ENCODE assay signal across 8 cellular contexts in the genomic region with DNA sequence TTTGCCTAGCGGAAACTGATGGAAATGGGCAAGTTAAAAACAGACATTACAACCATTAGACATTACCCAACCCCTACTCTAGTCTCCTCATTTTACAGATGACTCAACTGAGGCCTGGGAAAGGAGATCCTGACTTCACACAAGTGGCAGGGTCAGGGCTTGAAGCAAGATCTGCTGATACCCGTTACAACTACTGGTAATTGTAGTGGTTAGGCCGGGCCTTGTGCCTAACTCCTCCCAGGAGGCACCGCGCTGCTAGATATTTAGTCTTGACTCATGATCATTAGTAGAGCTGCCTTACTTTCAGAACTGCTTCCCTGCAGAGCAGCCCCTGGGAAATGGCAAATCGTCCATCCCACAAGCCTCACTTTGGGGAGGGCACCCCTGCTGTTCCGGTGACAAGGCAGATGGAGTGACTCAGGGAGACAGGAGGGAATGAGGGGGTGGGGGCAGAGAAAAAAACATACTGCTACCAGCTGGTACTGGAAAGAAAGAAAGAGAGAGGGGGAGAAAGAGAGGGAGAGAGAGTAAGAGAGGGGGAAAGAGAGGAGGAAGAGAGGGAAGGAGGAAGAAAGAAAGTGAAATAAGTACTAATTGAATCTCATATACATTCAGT. TPM values are rescaled to one million over a fixed set of nuclear protein-coding genes. Genes with fewer than 3 reads are reported as not detected.
A peak's percentile ranks its signal among the peaks of the same experiment; 100 is the strongest.
DNase-seq lines count a peak whose midpoint lies in the region; ATAC-seq and FAIRE-seq lines count a peak whose summit lies in the region.

No MANE protein-coding gene starts in this region.

- H3K36me3 ChIP-seq in CD4-positive, CD25-positive, alpha-beta regulatory T cell (ENCODE audit: control insufficient read depth, insufficient read depth, low read length) = peaks cover 9% of the 10 kb centered on the region
- H3K36me3 ChIP-seq in GM23248 (ENCODE audit: low read depth) = no peaks in the 10 kb centered on the region

- peaks cover 0 to 2% (median 0%) of the 10 kb centered on the region in 7 donors for H3K9me3 Mint-ChIP-seq in CD4-positive, CD25-positive, alpha-beta regulatory T cell
- H3K9me3 Mint-ChIP-seq in activated naive CD4-positive, alpha-beta T cell treated with anti-CD3 and anti-CD28 coated beads, Interleukin-2, amount 10 ng/mL, durations not matched to agents 7 days and 5 days = no peaks in the 10 kb centered on the region

- H3K27me3 Mint-ChIP-seq in CD4-positive, CD25-positive, alpha-beta regulatory T cell = no peaks in the 10 kb centered on the region
- no peaks in the 10 kb centered on the region for H3K27me3 Mint-ChIP-seq in activated naive CD4-positive, alpha-beta T cell treated with anti-CD3 and anti-CD28 coated beads, Interleukin-2, amount 10 ng/mL, durations not matched to agents 7 days and 5 days

- H3K4me3 Mint-ChIP-seq in CD4-positive, CD25-positive, alpha-beta regulatory T cell = peak overlapping the region; percentile 82 to 89 (median 87)
- H3K4me3 Mint-ChIP-seq in activated naive CD4-positive, alpha-beta T cell treated with anti-CD3 and anti-CD28 coated beads, Interleukin-2, amount 10 ng/mL, durations not matched to agents 7 days and 5 days = peak overlapping the region; percentile 71

- no peaks in the 10 kb centered on the region for H3K9me3 ChIP-seq in CD4-positive, CD25-positive, alpha-beta regulatory T cell (ENCODE audit: control insufficient read depth in 2 of 2, low read length in 2 of 2)
- H3K9me3 ChIP-seq in GM23248 (ENCODE audit: low read depth) = no peaks in the 10 kb centered on the region

- peak overlapping the region; percentile 65 for H3K27ac ChIP-seq in CD4-positive, CD25-positive, alpha-beta regulatory T cell (ENCODE audit: insufficient read depth, low read length, poor library complexity, severe bottlenecking)
- peak overlapping the region; percentile 80 for H3K27ac ChIP-seq in GM23248

- H3K4me1 ChIP-seq in CD4-positive, CD25-positive, alpha-beta regulatory T cell (ENCODE audit: control insufficient read depth, insufficient read depth, low read length, poor library complexity, severe bottlenecking) = peaks cover 47% of the 10 kb centered on the region
- peaks cover 8% of the 10 kb centered on the region for H3K4me1 ChIP-seq in GM23248 (ENCODE audit: insufficient read depth)

- in situ Hi-C loops in GM23248 (cut with MboI) = no loop called here

- H4K20me1 ChIP-seq in GM23248 (ENCODE audit: insufficient read depth) = no peaks in the 10 kb centered on the region

- H3K4me2 ChIP-seq in GM23248 (ENCODE audit: unreplicated experiment) = peak overlapping the region; percentile 78

- peak overlapping the region; percentile 42 to 97 (median 93) for H3K27ac Mint-ChIP-seq in CD4-positive, CD25-positive, alpha-beta regulatory T cell
- H3K27ac Mint-ChIP-seq in activated naive CD4-positive, alpha-beta T cell treated with anti-CD3 and anti-CD28 coated beads, Interleukin-2, amount 10 ng/mL, durations not matched to agents 7 days and 5 days = peak overlapping the region; percentile 88

- peak overlapping the region; percentile 85 for H3K9ac ChIP-seq in GM23248

- H3K36me3 Mint-ChIP-seq in CD4-positive, CD25-positive, alpha-beta regulatory T cell = peaks cover 3% of the 10 kb centered on the region
- H3K36me3 Mint-ChIP-seq in activated naive CD4-positive, alpha-beta T cell treated with anti-CD3 and anti-CD28 coated beads, Interleukin-2, amount 10 ng/mL, durations not matched to agents 7 days and 5 days = peaks cover 37% of the 10 kb centered on the region

- no peaks in the 10 kb centered on the region for H3K79me2 ChIP-seq in GM23248 (ENCODE audit: insufficient read depth)

- H3K9me2 ChIP-seq in GM23248 (ENCODE audit: insufficient read depth) = no peaks in the 10 kb centered on the region

- no peaks in the 10 kb centered on the region for H3K27me3 ChIP-seq in CD4-positive, CD25-positive, alpha-beta regulatory T cell (ENCODE audit: control insufficient read depth, insufficient read depth, low read length)
- no peaks in the 10 kb centered on the region for H3K27me3 ChIP-seq in GM23248 (replicated peaks; ENCODE audit: insufficient read depth)

- FAIRE-seq in frontal cortex (lab: Jason Lieb, UNC) = no peak

- CTCF ChIA-PET in activated naive CD4-positive, alpha-beta T cell treated with anti-CD3 and anti-CD28 coated beads, Interleukin-2, amount 10 ng/mL, durations not matched to agents 7 days and 5 days (lab: Charles Lee) = interaction anchor here (1.6 kb wide), 1 partner anchor 157 kb away, joined by 4 read pairs; no protein-coding TSS in a partner anchor

- intact Hi-C loops in left ventricle myocardium superior (cut with micrococcal nuclease) = no loop called here

- peak overlapping the region; percentile 94 for H2AFZ ChIP-seq in GM23248

- peak in 1 of 3 donors; percentile 67 for DNase-seq in CD4-positive, CD25-positive, alpha-beta regulatory T cell
- DNase-seq in GM23248 (peak; percentile 93), OCI-M2 (lab: John Stamatoyannopoulos, UW; ENCODE audit: unreplicated experiment) (peak; percentile 20), left ventricle myocardium superior (peak; percentile 38), frontal cortex (ENCODE audit: low spot score in 2 of 2) (no peak), 8988T (no peak)
- peak; percentile 56 for DNase-seq in activated naive CD4-positive, alpha-beta T cell treated with anti-CD3 and anti-CD28 coated beads, Interleukin-2, amount 10 ng/mL, durations not matched to agents 7 days and 5 days
- DNase-seq in stimulated activated CD4-positive, alpha-beta T cell treated with anti-CD3 and anti-CD28 coated beads, Interleukin-1b, Interleukin-23, amount 100 ng/mL, for 4 hours (ENCODE audit: low read depth in 2 of 2) = peak; percentile 12 to 24

- peak overlapping the region; percentile 76 for H3K4me3 ChIP-seq in CD4-positive, CD25-positive, alpha-beta regulatory T cell (ENCODE audit: low read depth, low read length)
- H3K4me3 ChIP-seq in GM23248 = peak overlapping the region; percentile 76

- H3K4me1 Mint-ChIP-seq in CD4-positive, CD25-positive, alpha-beta regulatory T cell = peaks cover 29 to 62% (median 40%) of the 10 kb centered on the region in 4 donors
- peaks cover 66% of the 10 kb centered on the region for H3K4me1 Mint-ChIP-seq in activated naive CD4-positive, alpha-beta T cell treated with anti-CD3 and anti-CD28 coated beads, Interleukin-2, amount 10 ng/mL, durations not matched to agents 7 days and 5 days

- peaks cover 4% of the 10 kb centered on the region; the same call in 1 of the 2 replicates for H3F3A ChIP-seq in GM23248 (ENCODE audit: insufficient read depth)

- ATAC-seq in CD4-positive, CD25-positive, alpha-beta regulatory T cell (ENCODE audit: low read depth in 2 of 2) = peak; percentile 47 to 49
- peak; percentile 7 for ATAC-seq in left ventricle myocardium superior

- WGBS in GM23248 (ENCODE audit: low coverage in 1 of 2, low lambda C conversion rate in 2 of 2, missing lambda C conversion rate in 2 of 2), 2 experiments = 0 to 1% methylated on average over 7 of the region's 7 CpGs

RNA-seq across cellular contexts. Expression of a gene that starts 12.2 kb away (rescaled TPM):
- total RNA-seq in CD4-positive, CD25-positive, alpha-beta regulatory T cell = 87.8 TPM
- polyA plus RNA-seq in CD4-positive, CD25-positive, alpha-beta regulatory T cell = 100 to 1,000 TPM in 1 of 4 donors, 10 to 100 TPM in 3; 83.0 to 111 (median 86.9) TPM
- total RNA-seq in GM23248 (2014; rRNA removed; shearing (Covaris generic)) = 5.9 and 7.7 TPM in 2 replicates
- 3.6 and 4.3 TPM in 2 replicates for polyA plus RNA-seq in GM23248 (2016; fragmentation: Nextera tagmentation; extraction: Ambion mirVana)
- total RNA-seq in left ventricle myocardium superior = 44.2 TPM
- total RNA-seq in frontal cortex = 8.6 TPM

Comparison
In these comparisons a context has a peak if more than half of its experiments do, and no peak if none do; other contexts are left out.
1. DNase-seq: peak in GM23248 (single experiment), OCI-M2 (single experiment), activated naive CD4-positive, alpha-beta T cell treated with anti-CD3 and anti-CD28 coated beads, Interleukin-2, amount 10 ng/mL, durations not matched to agents 7 days and 5 days (single experiment), left ventricle myocardium superior (single experiment) and stimulated activated CD4-positive, alpha-beta T cell treated with anti-CD3 and anti-CD28 coated beads, Interleukin-1b, Interleukin-23, amount 100 ng/mL, for 4 hours (2 of 2); none in frontal cortex (0 of 2) and 8988T (single experiment).